Comparison of ENCODE assay signal across 9 cellular contexts in the genomic region with DNA sequence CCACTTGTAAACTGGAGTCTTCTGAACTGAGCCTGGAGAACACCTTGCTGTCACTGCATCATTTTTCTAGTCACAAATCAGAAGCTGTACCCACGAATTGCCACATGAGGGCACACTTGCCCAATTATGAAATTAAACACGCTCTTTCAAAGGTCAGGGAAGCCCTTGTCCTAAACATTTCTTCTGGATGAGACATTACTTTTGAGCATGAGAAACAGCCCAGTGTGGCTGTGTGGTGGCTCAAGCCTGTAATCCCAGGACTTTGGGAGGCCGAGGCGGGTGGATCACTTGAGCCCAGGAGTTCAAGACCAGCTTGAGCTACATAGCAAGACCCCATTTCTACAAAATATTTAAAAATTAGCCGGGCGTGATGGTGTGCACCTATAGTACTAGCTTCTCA. TPM values are rescaled to one million over a fixed set of nuclear protein-coding genes. Genes with fewer than 3 reads are reported as not detected.
A peak's percentile ranks its signal among the peaks of the same experiment; 100 is the strongest.
DNase-seq lines count a peak whose midpoint lies in the region; ATAC-seq, FAIRE-seq and TF ChIP-seq lines count a peak whose summit lies in the region.
"Had no signal": no experiment of that assay in that cellular context is flagged by ENCODE, and none has a peak within 500 bp of the region (broad histone marks: within the 10 kb centered on the region; RNA-seq: fewer than 3 reads in every experiment).

No MANE protein-coding gene starts in this region.

- H3K27ac ChIP-seq in CD8-positive, alpha-beta memory T cell (ENCODE audit: low read depth, low read length) = no peak overlapping the region
- no peak overlapping the region for H3K27ac ChIP-seq in H9 (ENCODE audit: insufficient read length, low read depth, low read length)
- no peak overlapping the region for H3K27ac ChIP-seq in esophagus muscularis mucosa (replicated peaks in 1 of 4)

- no CpG with 5 or more reads among the region's 6 CpGs for WGBS in H9 (ENCODE audit: extremely low coverage, insufficient read length, low lambda C conversion rate)
- WGBS in esophagus muscularis mucosa = 47% methylated on average over 6 of the region's 6 CpGs

- no peak overlapping the region for H3K56ac ChIP-seq in H9 (ENCODE audit: insufficient read length, low read depth, low read length)

- H3K4me2 ChIP-seq in H9 (ENCODE audit: insufficient read depth, insufficient read length, low read length) = no peak overlapping the region

- no peak overlapping the region for H4K5ac ChIP-seq in H9 (ENCODE audit: insufficient read length, low read depth, low read length)

- H3K18ac ChIP-seq in H9 (ENCODE audit: insufficient read length, low read depth, low read length) = no peak overlapping the region

- DNase-seq in CD8-positive, alpha-beta memory T cell = peak in 3 of 5 donors; percentile 4 to 28 (median 4)
- peak; percentile 44 for DNase-seq in H9
- DNase-seq in NCI-H526 (lab: John Stamatoyannopoulos, UW) = peak; percentile 18 to 70
- peak; percentile 62 for DNase-seq in activated CD8-positive, alpha-beta T cell treated with anti-CD3 and anti-CD28 coated beads for 36 hours
- peak; percentile 91 for DNase-seq in esophagus muscularis mucosa (ENCODE audit: extremely low spot score)
- peak in 8 of 10 donors; percentile 3 to 43 (median 24) for DNase-seq in naive thymus-derived CD8-positive, alpha-beta T cell
- peak; percentile 72 for DNase-seq in urothelium cell line (ENCODE audit: low spot score)

- POLR2A ChIA-PET in CD8-positive, alpha-beta memory T cell (lab: Charles Lee) = no interaction called here
- POLR2A ChIA-PET in activated CD8-positive, alpha-beta T cell treated with anti-CD3 and anti-CD28 coated beads for 36 hours (lab: Charles Lee) = no interaction called here
- POLR2A ChIA-PET in naive thymus-derived CD8-positive, alpha-beta T cell (lab: Charles Lee) = interaction anchor here (0.6 kb wide), 1 partner anchor 149 kb away, joined by 3 read pairs; no protein-coding TSS in a partner anchor

- no peaks in the 10 kb centered on the region for H3K36me3 ChIP-seq in CD8-positive, alpha-beta memory T cell (ENCODE audit: insufficient read depth, low read length)
- H3K36me3 ChIP-seq in esophagus muscularis mucosa = no peaks in the 10 kb centered on the region

- no peak overlapping the region for H3K27ac Mint-ChIP-seq in CD8-positive, alpha-beta memory T cell
- no peak overlapping the region for H3K27ac Mint-ChIP-seq in H9
- no peak overlapping the region for H3K27ac Mint-ChIP-seq in activated CD8-positive, alpha-beta T cell treated with anti-CD3 and anti-CD28 coated beads for 36 hours
- no peak overlapping the region for H3K27ac Mint-ChIP-seq in naive thymus-derived CD8-positive, alpha-beta T cell
- H3K27ac Mint-ChIP-seq: T-helper 1 cell treated with Interleukin-12 subunit alpha and Interleukin-12 subunit beta and Interleukin-4 antibody, amounts not matched to agents 30 μg/mL and 1 μg/mL, for 36 hours had no signal

- intact Hi-C loops in activated CD8-positive, alpha-beta T cell treated with anti-CD3 and anti-CD28 coated beads for 36 hours (cut with micrococcal nuclease) = loop anchor here (1.0 to 10.0 kb wide), 2 partner anchors 112 to 160 kb away; no protein-coding TSS in a partner anchor
- intact Hi-C loops in esophagus muscularis mucosa (cut with DNase I) = loop anchor here (2.0 to 5.0 kb wide), 2 partner anchors 129 to 160 kb away; no protein-coding TSS in a partner anchor

- peaks cover 0 to 2% (median 0%) of the 10 kb centered on the region in 3 donors for H3K4me1 Mint-ChIP-seq in CD8-positive, alpha-beta memory T cell
- H3K4me1 Mint-ChIP-seq in H9 = peaks cover 4 to 6% of the 10 kb centered on the region in 2 experiments
- H3K4me1 Mint-ChIP-seq in activated CD8-positive, alpha-beta T cell treated with anti-CD3 and anti-CD28 coated beads for 36 hours (ENCODE audit: low read depth) = peaks cover 4% of the 10 kb centered on the region
- H3K4me1 Mint-ChIP-seq in naive thymus-derived CD8-positive, alpha-beta T cell = peaks cover 0 to 2% (median 0%) of the 10 kb centered on the region in 4 donors

- no peak overlapping the region for H2BK15ac ChIP-seq in H9 (ENCODE audit: low read depth, low read length)

- H3K79me2 ChIP-seq in H9 (ENCODE audit: insufficient read depth, low read length) = no peaks in the 10 kb centered on the region

- H3K27me3 Mint-ChIP-seq in CD8-positive, alpha-beta memory T cell = peaks cover 16 to 60% of the 10 kb centered on the region in 2 donors
- peaks cover 8% of the 10 kb centered on the region for H3K27me3 Mint-ChIP-seq in H9 (ENCODE audit: low read depth)
- peaks cover 14% of the 10 kb centered on the region for H3K27me3 Mint-ChIP-seq in activated CD8-positive, alpha-beta T cell treated with anti-CD3 and anti-CD28 coated beads for 36 hours
- H3K27me3 Mint-ChIP-seq in naive thymus-derived CD8-positive, alpha-beta T cell = peaks cover 13 to 32% (median 26%) of the 10 kb centered on the region in 5 donors

- peak; percentile 64 for ATAC-seq in activated CD8-positive, alpha-beta T cell treated with anti-CD3 and anti-CD28 coated beads for 36 hours
- no peak for ATAC-seq in naive thymus-derived CD8-positive, alpha-beta T cell
- no peak for ATAC-seq in GM18498 (IDR thresholded peaks at IDR 0.05; ENCODE audit: unreplicated experiment)

- H2BK12ac ChIP-seq in H9 (ENCODE audit: insufficient read length, low read depth, low read length) = no peak overlapping the region

- H3K9me3 ChIP-seq in CD8-positive, alpha-beta memory T cell (ENCODE audit: low read length) = no peaks in the 10 kb centered on the region
- H3K9me3 ChIP-seq in H9 (ENCODE audit: control insufficient read depth, low read depth, low read length) = no peaks in the 10 kb centered on the region
- no peaks in the 10 kb centered on the region for H3K9me3 ChIP-seq in esophagus muscularis mucosa

- H4K20me1 ChIP-seq in H9 (ENCODE audit: control insufficient read depth, insufficient read depth, insufficient read length) = no peaks in the 10 kb centered on the region

- CTCF ChIA-PET in CD8-positive, alpha-beta memory T cell (lab: Charles Lee) = interaction anchor here (0.9 to 2.3 kb wide), 6 partner anchors 17 to 540 kb away, joined by 3 to 22 read pairs (median 4); no protein-coding TSS in a partner anchor
- CTCF ChIA-PET in activated CD8-positive, alpha-beta T cell treated with anti-CD3 and anti-CD28 coated beads for 36 hours (lab: Charles Lee) = interaction anchor here (1.0 to 13.1 kb wide), 24 partner anchors 9 to 301 kb away, joined by 3 to 195 read pairs (median 4); no protein-coding TSS in a partner anchor

- H3K4me1 ChIP-seq in CD8-positive, alpha-beta memory T cell (ENCODE audit: insufficient read depth, low read length) = no peaks in the 10 kb centered on the region
- H3K4me1 ChIP-seq in H9 (ENCODE audit: insufficient read depth, low read length) (no peaks in the 10 kb centered on the region), esophagus muscularis mucosa (peaks cover 0 to 17% (median 2%) of the 10 kb centered on the region in 4 donors)

- no peaks in the 10 kb centered on the region for H3K27me3 ChIP-seq in CD8-positive, alpha-beta memory T cell (ENCODE audit: insufficient read depth, low read length, poor library complexity, severe bottlenecking)
- H3K27me3 ChIP-seq in H9 (ENCODE audit: insufficient read depth, low read length) (no peaks in the 10 kb centered on the region), esophagus muscularis mucosa (peaks cover 0 to 12% (median 0%) of the 10 kb centered on the region in 4 donors)

- H3K36me3 Mint-ChIP-seq in CD8-positive, alpha-beta memory T cell = no peaks in the 10 kb centered on the region
- H3K36me3 Mint-ChIP-seq in H9 (ENCODE audit: insufficient read depth in 1 of 3, low read depth in 3 of 3) = no peaks in the 10 kb centered on the region
- H3K36me3 Mint-ChIP-seq in activated CD8-positive, alpha-beta T cell treated with anti-CD3 and anti-CD28 coated beads for 36 hours (ENCODE audit: low read depth) = no peaks in the 10 kb centered on the region
- no peaks in the 10 kb centered on the region for H3K36me3 Mint-ChIP-seq in naive thymus-derived CD8-positive, alpha-beta T cell

- H3K4ac ChIP-seq in H9 (ENCODE audit: low read depth, low read length) = no peak overlapping the region

- H3K9ac ChIP-seq in H9 (ENCODE audit: extremely low read depth, insufficient read length, low read length) = no peak overlapping the region

- no peaks in the 10 kb centered on the region for H3K23me2 ChIP-seq in H9 (ENCODE audit: insufficient read length, low read depth, low read length, poor library complexity, severe bottlenecking)

- H4K91ac ChIP-seq in H9 (ENCODE audit: insufficient read length, low read depth, low read length) = no peak overlapping the region

- H4K8ac ChIP-seq in H9 (replicated peaks; ENCODE audit: insufficient read length, low read depth, low read length) = no peak overlapping the region

- no peak overlapping the region for H3T11ph ChIP-seq in H9 (ENCODE audit: low read length)

- H2BK120ac ChIP-seq in H9 (ENCODE audit: low read depth, low read length, poor library complexity, severe bottlenecking) = no peak overlapping the region

- H2AFZ ChIP-seq in H9 (ENCODE audit: low read length) = no peak overlapping the region

- TF ChIP-seq CTCF in H9 (conservative IDR thresholded peaks at IDR 0.05) (peak; percentile 76), esophagus muscularis mucosa (IDR thresholded peaks at IDR 0.05) (peak; percentile 65 to 78 (median 75))
- peak; percentile 73 for TF ChIP-seq CTCF in activated CD8-positive, alpha-beta T cell treated with anti-CD3 and anti-CD28 coated beads for 36 hours (IDR thresholded peaks at IDR 0.05)

- no peak overlapping the region for H2BK20ac ChIP-seq in H9 (ENCODE audit: low read depth, low read length, poor library complexity, severe bottlenecking)

- H2BK5ac ChIP-seq in H9 (ENCODE audit: insufficient read length, low read length) = no peak overlapping the region

- H2AK5ac ChIP-seq in H9 (ENCODE audit: insufficient read length, low read length) = no peak overlapping the region

- no peak overlapping the region for H3K23ac ChIP-seq in H9 (ENCODE audit: insufficient read length, low read depth, low read length)

- TF ChIP-seq POLR2A in esophagus muscularis mucosa (IDR thresholded peaks at IDR 0.05; ENCODE audit: low read depth) = no peak

- H3K9me3 Mint-ChIP-seq in CD8-positive, alpha-beta memory T cell = no peaks in the 10 kb centered on the region
- H3K9me3 Mint-ChIP-seq in H9 = no peaks in the 10 kb centered on the region; a peak in 1 of 5 replicates
- no peaks in the 10 kb centered on the region for H3K9me3 Mint-ChIP-seq in activated CD8-positive, alpha-beta T cell treated with anti-CD3 and anti-CD28 coated beads for 36 hours
- no peaks in the 10 kb centered on the region for H3K9me3 Mint-ChIP-seq in naive thymus-derived CD8-positive, alpha-beta T cell
- H3K9me3 Mint-ChIP-seq: T-helper 1 cell treated with Interleukin-12 subunit alpha and Interleukin-12 subunit beta and Interleukin-4 antibody, amounts not matched to agents 30 μg/mL and 1 μg/mL, for 36 hours had no signal

- no peak overlapping the region for H3K4me3 ChIP-seq in CD8-positive, alpha-beta memory T cell (ENCODE audit: low read length)
- H3K4me3 ChIP-seq in esophagus muscularis mucosa = no peak overlapping the region

- no peak overlapping the region for H3K14ac ChIP-seq in H9 (ENCODE audit: insufficient read depth, low read length)

- FAIRE-seq in urothelium cell line (lab: Jason Lieb, UNC) = no peak

- H3K4me3 Mint-ChIP-seq in CD8-positive, alpha-beta memory T cell = no peak overlapping the region
- H3K4me3 Mint-ChIP-seq in H9 = no peak overlapping the region
- H3K4me3 Mint-ChIP-seq in activated CD8-positive, alpha-beta T cell treated with anti-CD3 and anti-CD28 coated beads for 36 hours = no peak overlapping the region
- no peak overlapping the region for H3K4me3 Mint-ChIP-seq in naive thymus-derived CD8-positive, alpha-beta T cell
- H3K4me3 Mint-ChIP-seq: T-helper 1 cell treated with Interleukin-12 subunit alpha and Interleukin-12 subunit beta and Interleukin-4 antibody, amounts not matched to agents 30 μg/mL and 1 μg/mL, for 36 hours had no signal

- H3K79me1 ChIP-seq in H9 (ENCODE audit: insufficient read depth, low read depth, low read length, poor library complexity, severe bottlenecking) = no peaks in the 10 kb centered on the region

- no peak for TF ChIP-seq EP300 in esophagus muscularis mucosa (IDR thresholded peaks at IDR 0.05)

RNA-seq across cellular contexts. Expression of gene CFAP161, which starts 27.5 kb away (rescaled TPM):
- not detected for total RNA-seq in CD8-positive, alpha-beta memory T cell
- not detected for polyA plus RNA-seq in CD8-positive, alpha-beta memory T cell
- 0.24 TPM in 1 of 2 replicates, not detected in the other for total RNA-seq in H9 (2021)
- not detected for total RNA-seq in activated CD8-positive, alpha-beta T cell treated with anti-CD3 and anti-CD28 coated beads for 36 hours
- total RNA-seq in esophagus muscularis mucosa = under 1 TPM in 2 of 4 donors, not detected in 2; 0.66 to 0.71 TPM
- total RNA-seq in naive thymus-derived CD8-positive, alpha-beta T cell = under 1 TPM in 1 of 2 experiments, not detected in 1; 0.21 TPM
- not detected for polyA plus RNA-seq in naive thymus-derived CD8-positive, alpha-beta T cell

Comparison
In these comparisons a context has a peak if more than half of its experiments do, and no peak if none do; other contexts are left out.
1. DNase-seq: peak in every context shown above with its lines; median percentile 91 in esophagus muscularis mucosa; 72 in urothelium cell line; 62 in activated CD8-positive, alpha-beta T cell treated with anti-CD3 and anti-CD28 coated beads for 36 hours; 44 in H9; 44 in NCI-H526; 24 in naive thymus-derived CD8-positive, alpha-beta T cell; 4 in CD8-positive, alpha-beta memory T cell.